Comparison of ENCODE assay signal across 9 cellular contexts in the genomic region with DNA sequence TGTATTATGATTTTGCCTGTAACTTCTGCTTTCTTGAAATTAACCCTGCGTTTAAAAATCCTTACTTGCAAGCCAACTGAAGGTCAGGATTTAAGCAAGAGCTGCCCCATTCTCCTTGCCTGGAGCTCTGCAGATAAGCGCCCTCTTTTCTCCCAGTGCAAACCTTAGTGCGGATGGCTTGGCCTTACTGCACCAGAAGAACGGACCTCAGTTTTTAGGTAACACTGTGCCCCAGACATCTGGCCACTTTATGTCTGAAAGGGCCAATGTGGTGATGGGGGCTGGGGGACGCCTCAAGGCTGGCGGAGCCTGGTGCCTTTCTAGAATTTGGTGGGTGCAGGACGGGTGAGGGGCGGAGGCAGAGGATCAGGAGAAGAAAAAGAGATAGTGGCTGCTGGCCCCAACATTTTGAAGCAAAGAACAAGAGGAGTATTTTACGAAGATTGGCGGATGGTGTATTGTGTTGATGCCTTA. TPM values are rescaled to one million over a fixed set of nuclear protein-coding genes. Genes with fewer than 3 reads are reported as not detected.
DNase-seq lines count a peak whose midpoint lies in the region; ATAC-seq, FAIRE-seq and TF ChIP-seq lines count a peak whose summit lies in the region.
"Had no signal": no experiment of that assay in that cellular context is flagged by ENCODE, and none has a peak within 500 bp of the region (broad histone marks: within the 10 kb centered on the region; RNA-seq: fewer than 3 reads in every experiment).

No MANE protein-coding gene starts in this region.

- intact Hi-C loops in activated CD4-positive, alpha-beta memory T cell treated with anti-CD3 and anti-CD28 coated beads for 36 hours (cut with micrococcal nuclease): loop anchor here (2.0 kb wide), 2 partner anchors 72 to 260 kb away; no protein-coding TSS in a partner anchor

- no peak for TF ChIP-seq POLR2A in upper lobe of left lung (IDR thresholded peaks at IDR 0.05)

- DNase-seq in activated naive CD4-positive, alpha-beta T cell treated with anti-CD3 and anti-CD28 coated beads, Interleukin-2, amount 50 U/mL, for 72 hours (ENCODE audit: low spot score in 2 of 2): no peak
- DNase-seq in activated CD4-positive, alpha-beta memory T cell treated with anti-CD3 and anti-CD28 coated beads for 36 hours: no peak
- no peak for DNase-seq in keratinocyte (ENCODE audit: low read depth, low spot score)
- no peak for DNase-seq in upper lobe of left lung
- no peak for DNase-seq in kidney glomerular epithelial cell (lab: John Stamatoyannopoulos, UW)

- H3K27me3 ChIP-seq in keratinocyte (ENCODE audit: control insufficient read depth, extremely low read depth, insufficient read depth, low read length) (peaks cover 53% of the 10 kb centered on the region), upper lobe of left lung (peaks cover 0 to 20% (median 6%) of the 10 kb centered on the region in 4 donors)

- no peak for TF ChIP-seq EP300 in upper lobe of left lung (IDR thresholded peaks at IDR 0.05)

- H3K4me1 Mint-ChIP-seq in activated naive CD4-positive, alpha-beta T cell treated with anti-CD3 and anti-CD28 coated beads, Interleukin-2, amount 50 U/mL, for 24 hours: peaks cover 23% of the 10 kb centered on the region
- H3K4me1 Mint-ChIP-seq in activated CD4-positive, alpha-beta memory T cell treated with anti-CD3 and anti-CD28 coated beads for 36 hours (ENCODE audit: low read depth): peaks cover 20% of the 10 kb centered on the region

- POLR2A ChIA-PET in activated CD4-positive, alpha-beta memory T cell treated with anti-CD3 and anti-CD28 coated beads for 36 hours (lab: Charles Lee): no interaction called here

- peak overlapping the region; percentile 54 for H3K4me2 ChIP-seq in keratinocyte (ENCODE audit: control insufficient read depth, extremely low read depth, insufficient read depth, low read depth, low read length)

- no peak overlapping the region for H3K27ac Mint-ChIP-seq in activated naive CD4-positive, alpha-beta T cell treated with anti-CD3 and anti-CD28 coated beads, Interleukin-2, amount 50 U/mL, for 24 hours
- peak overlapping the region in 1 of 2 donors; percentile 74 for H3K27ac Mint-ChIP-seq in activated naive CD4-positive, alpha-beta T cell treated with anti-CD3 and anti-CD28 coated beads, Interleukin-2, amount 50 U/mL, for 72 hours
- H3K27ac Mint-ChIP-seq in activated CD4-positive, alpha-beta memory T cell treated with anti-CD3 and anti-CD28 coated beads for 36 hours: no peak overlapping the region

- H3K4me1 ChIP-seq in keratinocyte (ENCODE audit: control insufficient read depth, extremely low read depth, insufficient read depth, low read length) (peaks cover 13% of the 10 kb centered on the region), upper lobe of left lung (peaks cover 23 to 34% (median 27%) of the 10 kb centered on the region in 4 donors)

- no peaks in the 10 kb centered on the region for H3K36me3 Mint-ChIP-seq in activated naive CD4-positive, alpha-beta T cell treated with anti-CD3 and anti-CD28 coated beads, Interleukin-2, amount 50 U/mL, for 24 hours
- H3K36me3 Mint-ChIP-seq in activated naive CD4-positive, alpha-beta T cell treated with anti-CD3 and anti-CD28 coated beads, Interleukin-2, amount 50 U/mL, for 72 hours: peaks cover 0 to 9% of the 10 kb centered on the region in 2 donors
- no peaks in the 10 kb centered on the region for H3K36me3 Mint-ChIP-seq in activated CD4-positive, alpha-beta memory T cell treated with anti-CD3 and anti-CD28 coated beads for 36 hours

- WGBS in upper lobe of left lung, 2 donors: 46 to 51% methylated on average over 10 of the region's 10 CpGs

- no peaks in the 10 kb centered on the region for H3K9me1 ChIP-seq in keratinocyte (ENCODE audit: control insufficient read depth, extremely low read depth, insufficient read depth, low read length)

- H3K27me3 Mint-ChIP-seq in activated naive CD4-positive, alpha-beta T cell treated with anti-CD3 and anti-CD28 coated beads, Interleukin-2, amount 50 U/mL, for 24 hours: peaks cover 50% of the 10 kb centered on the region
- peaks cover 60% of the 10 kb centered on the region for H3K27me3 Mint-ChIP-seq in activated CD4-positive, alpha-beta memory T cell treated with anti-CD3 and anti-CD28 coated beads for 36 hours

- no peak overlapping the region for H2AFZ ChIP-seq in keratinocyte (ENCODE audit: control insufficient read depth, low read length)

- H3K36me3 ChIP-seq in keratinocyte (ENCODE audit: control insufficient read depth in 2 of 2, extremely low read depth in 1 of 2, insufficient read depth in 2 of 2, low read length in 2 of 2): no peaks in the 10 kb centered on the region
- H3K36me3 ChIP-seq in upper lobe of left lung: no peaks in the 10 kb centered on the region

- CTCF ChIA-PET in activated CD4-positive, alpha-beta memory T cell treated with anti-CD3 and anti-CD28 coated beads for 36 hours (lab: Charles Lee): interaction anchor here (0.7 to 1.8 kb wide), 5 partner anchors 9 to 1627 kb away, joined by 3 to 8 read pairs (median 3); no protein-coding TSS in a partner anchor

- H3K27ac ChIP-seq in keratinocyte (ENCODE audit: control insufficient read depth, insufficient read depth, low read length) (no peak overlapping the region), upper lobe of left lung (no peak overlapping the region)

- ATAC-seq in activated naive CD4-positive, alpha-beta T cell treated with anti-CD3 and anti-CD28 coated beads, Interleukin-2, amount 50 U/mL, for 72 hours: no peak
- ATAC-seq in upper lobe of left lung (ENCODE audit: low FRiP score in 2 of 2) (no peak), HG03175 (IDR thresholded peaks at IDR 0.05; ENCODE audit: unreplicated experiment) (no peak), GM18498 (IDR thresholded peaks at IDR 0.05; ENCODE audit: unreplicated experiment) (no peak)

- H4K20me1 ChIP-seq in keratinocyte (ENCODE audit: control insufficient read depth, extremely low read depth, insufficient read depth, low read length): no peaks in the 10 kb centered on the region

- H3K4me3 ChIP-seq in keratinocyte (ENCODE audit: control insufficient read depth in 2 of 3, extremely low read depth in 1 of 3, insufficient read depth in 2 of 3, low read depth in 1 of 3, low read length in 3 of 3) (no peak overlapping the region), upper lobe of left lung (peak overlapping the region in 3 of 4 donors; percentile 49 to 62 (median 58))

- peak overlapping the region; percentile 90 for H3K4me3 Mint-ChIP-seq in activated naive CD4-positive, alpha-beta T cell treated with anti-CD3 and anti-CD28 coated beads, Interleukin-2, amount 50 U/mL, for 24 hours
- H3K4me3 Mint-ChIP-seq in activated CD4-positive, alpha-beta memory T cell treated with anti-CD3 and anti-CD28 coated beads for 36 hours: peak overlapping the region; percentile 63

- dilution Hi-C loops in keratinocyte (cut with MboI; ENCODE audit: extremely low pct_ligation_motif_present, low sequenced_read_pairs): no loop called here

- H3K9me3 Mint-ChIP-seq in activated naive CD4-positive, alpha-beta T cell treated with anti-CD3 and anti-CD28 coated beads, Interleukin-2, amount 50 U/mL, for 24 hours: no peaks in the 10 kb centered on the region
- no peaks in the 10 kb centered on the region for H3K9me3 Mint-ChIP-seq in activated naive CD4-positive, alpha-beta T cell treated with anti-CD3 and anti-CD28 coated beads, Interleukin-2, amount 50 U/mL, for 72 hours
- H3K9me3 Mint-ChIP-seq in activated CD4-positive, alpha-beta memory T cell treated with anti-CD3 and anti-CD28 coated beads for 36 hours: no peaks in the 10 kb centered on the region

- no peak overlapping the region for H3K9ac ChIP-seq in keratinocyte (ENCODE audit: control insufficient read depth, extremely low read depth, insufficient read depth, low read length)

- H3K79me2 ChIP-seq in keratinocyte (ENCODE audit: control insufficient read depth, insufficient read depth, low read length): no peaks in the 10 kb centered on the region

- FAIRE-seq in keratinocyte (lab: Jason Lieb, UNC): no peak
- FAIRE-seq: islet of Langerhans had no signal

- H3K9me3 ChIP-seq in keratinocyte (ENCODE audit: control insufficient read depth, low read depth, low read length): no peaks in the 10 kb centered on the region
- H3K9me3 ChIP-seq in upper lobe of left lung: no peaks in the 10 kb centered on the region

- TF ChIP-seq CTCF in keratinocyte (optimal IDR thresholded peaks at IDR 0.05 in 1 of 3, IDR thresholded peaks at IDR 0.05 in 1 of 3, conservative IDR thresholded peaks at IDR 0.05 in 1 of 3; ENCODE audit: extremely low read depth in 1 of 3, insufficient read depth in 2 of 3, low read length in 3 of 3) (no peak), upper lobe of left lung (IDR thresholded peaks at IDR 0.05) (no peak)

RNA-seq across cellular contexts. Expression of a gene that starts 0.7 kb away (rescaled TPM):
- total RNA-seq in activated naive CD4-positive, alpha-beta T cell treated with anti-CD3 and anti-CD28 coated beads, Interleukin-2, amount 50 U/mL, for 72 hours: 10 to 100 TPM in 1 of 2 donors, under 1 TPM in 1; 0.82 to 15.8 TPM
- total RNA-seq in activated CD4-positive, alpha-beta memory T cell treated with anti-CD3 and anti-CD28 coated beads for 36 hours: 1 to 10 TPM; 5.7 to 6.1 TPM
- polyA plus RNA-seq in keratinocyte: 0.40 to 0.52 TPM (median 0.51 TPM) in 3 replicates
- polyA plus RNA-seq in keratinocyte (2011; ENCODE audit: low read depth): not detected
- polyA plus RNA-seq in keratinocyte (2011; cell fraction: cytosol; rRNA removed): 0.11 and 0.17 TPM in 2 replicates
- 0.81 and 1.0 TPM in 2 replicates for polyA plus RNA-seq in keratinocyte (2011; cell fraction: nucleus; rRNA removed)
- polyA plus RNA-seq in keratinocyte (2012; ENCODE audit: low replicate concordance): 0.20 and 0.55 TPM in 2 replicates
- polyA minus RNA-seq in keratinocyte: 0.22 to 0.66 TPM (median 0.36 TPM) in 3 replicates
- 2.5 TPM for polyA minus RNA-seq in keratinocyte (2011; cell fraction: cytosol; rRNA and poly(A)+ RNA removed)
- polyA minus RNA-seq in keratinocyte (2011; cell fraction: nucleus; rRNA and poly(A)+ RNA removed): 0.32 and 0.62 TPM in 2 replicates
- total RNA-seq in upper lobe of left lung: 1 to 10 TPM; 1.7 to 5.9 (median 4.4) TPM

Comparison
In these comparisons a context has a peak if more than half of its experiments do, and no peak if none do; other contexts are left out.
1. H3K4me3 ChIP-seq: peak in upper lobe of left lung (3 of 4); none in keratinocyte (0 of 3).